In the genomic region with DNA sequence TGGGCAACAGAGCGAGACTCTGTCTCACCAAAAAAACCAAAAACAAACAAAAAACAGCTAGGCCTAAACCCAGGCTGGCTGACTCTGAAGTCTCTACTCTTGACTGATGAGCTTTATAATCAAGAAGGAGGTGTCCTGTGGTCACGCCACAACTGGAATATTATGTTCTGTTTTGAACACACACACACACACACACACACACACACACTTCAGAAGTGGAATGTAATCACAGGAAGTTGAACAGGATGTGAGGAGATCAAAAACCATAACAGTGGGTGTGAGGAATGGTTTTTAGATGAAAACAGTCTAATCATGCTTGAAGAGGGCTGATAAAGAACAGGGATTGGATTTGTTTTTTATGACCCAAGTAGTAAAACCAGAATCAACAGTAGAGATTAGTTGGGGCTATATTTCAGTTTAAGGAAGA, we compare ENCODE assay signal across 11 cellular contexts. TPM values are rescaled to one million over a fixed set of nuclear protein-coding genes. Genes with fewer than 3 reads are reported as not detected.
DNase-seq lines count a peak whose midpoint lies in the region; ATAC-seq and TF ChIP-seq lines count a peak whose summit lies in the region.
"Had no signal": no experiment of that assay in that cellular context is flagged by ENCODE, and none has a peak within 500 bp of the region (broad histone marks: within the 10 kb centered on the region; RNA-seq: fewer than 3 reads in every experiment).

No MANE protein-coding gene starts in this region.

- intact Hi-C loops in mammary epithelial cell (cut with micrococcal nuclease) = no loop called here
- intact Hi-C loops in MCF 10A (cut with micrococcal nuclease) = no loop called here

- ATAC-seq in stimulated activated naive CD8-positive, alpha-beta T cell treated with anti-CD3 and anti-CD28 coated beads, Interleukin-15, amount 100 ng/mL, for 72 hours = peak; percentile 65

- no peaks in the 10 kb centered on the region for H3K79me2 ChIP-seq in mammary epithelial cell (ENCODE audit: insufficient read depth, low read length)

- no peaks in the 10 kb centered on the region for H3K9me3 ChIP-seq in mammary epithelial cell (replicated peaks; ENCODE audit: insufficient read depth, low read length)
- H3K9me3 ChIP-seq: neutrophil had no signal

- H3K4me1 ChIP-seq in mammary epithelial cell (ENCODE audit: insufficient read depth, low read length) = peaks cover 19% of the 10 kb centered on the region

- no peaks in the 10 kb centered on the region for H4K20me1 ChIP-seq in mammary epithelial cell (ENCODE audit: insufficient read depth, low read length)

- TF ChIP-seq CTCF in mammary epithelial cell (conservative IDR thresholded peaks at IDR 0.05 in 1 of 2, IDR thresholded peaks at IDR 0.05 in 1 of 2; ENCODE audit: extremely low read depth in 1 of 2, insufficient read depth in 1 of 2, low read depth in 1 of 2, low read length in 2 of 2) (no peak), MCF 10A (IDR thresholded peaks at IDR 0.05; ENCODE audit: unreplicated experiment) (no peak), VCaP (conservative IDR thresholded peaks at IDR 0.05) (no peak), endothelial cell (IDR thresholded peaks at IDR 0.05; ENCODE audit: unreplicated experiment) (no peak), GM13977 (IDR thresholded peaks at IDR 0.05; ENCODE audit: extremely low read depth, insufficient read depth, missing control alignments) (no peak)

- H3K27ac Mint-ChIP-seq in MCF 10A (ENCODE audit: low read depth, unreplicated experiment) (no peak overlapping the region), endothelial cell (ENCODE audit: unreplicated experiment) (peak overlapping the region; percentile 53)
- no peak overlapping the region for H3K27ac Mint-ChIP-seq in stimulated activated naive CD8-positive, alpha-beta T cell treated with anti-CD3 and anti-CD28 coated beads, Interleukin-15, amount 100 ng/mL, for 72 hours

- H3K36me3 ChIP-seq in mammary epithelial cell (ENCODE audit: insufficient read depth, low read length) = no peaks in the 10 kb centered on the region
- H3K36me3 ChIP-seq: neutrophil had no signal

- no peaks in the 10 kb centered on the region for H3K27me3 Mint-ChIP-seq in MCF 10A (ENCODE audit: insufficient read depth, unreplicated experiment)
- no peaks in the 10 kb centered on the region for H3K27me3 Mint-ChIP-seq in endothelial cell (ENCODE audit: unreplicated experiment)
- peaks cover 2% of the 10 kb centered on the region for H3K27me3 Mint-ChIP-seq in stimulated activated naive CD8-positive, alpha-beta T cell treated with anti-CD3 and anti-CD28 coated beads, Interleukin-15, amount 100 ng/mL, for 72 hours

- DNase-seq in mammary epithelial cell = peak; percentile 29
- no peak for DNase-seq in MCF 10A (ENCODE audit: unreplicated experiment)
- no peak for DNase-seq in endothelial cell (ENCODE audit: low spot score)
- DNase-seq in stimulated activated naive CD8-positive, alpha-beta T cell treated with anti-CD3 and anti-CD28 coated beads, Interleukin-15, amount 100 ng/mL, for 72 hours = peak in 1 of 2 donors; percentile 31
- no peak for DNase-seq in GM13977 (ENCODE audit: low spot score)
- no peak for DNase-seq in NCI-H526 treated with DMSO at 0.1 percent for 48 hours (lab: John Stamatoyannopoulos, UW)
- no peak for DNase-seq in OCI-M2 (lab: John Stamatoyannopoulos, UW; ENCODE audit: unreplicated experiment)
- DNase-seq: aorta, Karpas-422 had no signal

- BruUV-seq in mammary epithelial cell (replicated peaks; lab: Mats Ljungman, UMichigan) = no TSS peak
- no TSS peak for BruUV-seq in MCF 10A (replicated peaks; lab: Mats Ljungman, UMichigan)

- CTCF ChIA-PET in mammary epithelial cell (lab: Charles Lee; ENCODE audit: low non-redundant PET) (no interaction called here), MCF 10A (lab: Yijun Ruan, JAX) (interaction anchor here (0.8 kb wide), 1 partner anchor 115 kb away, joined by 6 read pairs; no protein-coding TSS in a partner anchor)

- H3K4me3 Mint-ChIP-seq in MCF 10A (ENCODE audit: unreplicated experiment) (no peak overlapping the region), endothelial cell (ENCODE audit: unreplicated experiment) (no peak overlapping the region)
- peak overlapping the region; percentile 20 to 35 for H3K4me3 Mint-ChIP-seq in stimulated activated naive CD8-positive, alpha-beta T cell treated with anti-CD3 and anti-CD28 coated beads, Interleukin-15, amount 100 ng/mL, for 72 hours

- no peak overlapping the region for H3K4me2 ChIP-seq in mammary epithelial cell (ENCODE audit: insufficient read depth, low read depth, low read length)

- in situ Hi-C loops in mammary epithelial cell (cut with MboI; ENCODE audit: low sequenced_read_pairs in 2 of 2) (no loop called here), GM13977 (cut with MboI; ENCODE audit: low pct_unique_long_range_greater_than_20kb, low sequenced_read_pairs, unreplicated experiment) (no loop called here)

- dilution Hi-C loops in mammary epithelial cell (cut with HindIII; ENCODE audit: low sequenced_read_pairs) = no loop called here

- H3K9ac ChIP-seq in mammary epithelial cell (ENCODE audit: insufficient read depth, low read length) = no peak overlapping the region

- peaks cover 20% of the 10 kb centered on the region for H3K4me1 Mint-ChIP-seq in MCF 10A (ENCODE audit: insufficient read depth, unreplicated experiment)
- H3K4me1 Mint-ChIP-seq in endothelial cell (ENCODE audit: unreplicated experiment) = peaks cover 50% of the 10 kb centered on the region
- peaks cover 83% of the 10 kb centered on the region for H3K4me1 Mint-ChIP-seq in stimulated activated naive CD8-positive, alpha-beta T cell treated with anti-CD3 and anti-CD28 coated beads, Interleukin-15, amount 100 ng/mL, for 72 hours

- no peak overlapping the region for H3K4me3 ChIP-seq in mammary epithelial cell (replicated peaks in 1 of 3; ENCODE audit: insufficient read depth in 1 of 3, low read depth in 2 of 3, low read length in 3 of 3)

- H3K27ac ChIP-seq in mammary epithelial cell (ENCODE audit: insufficient read depth, low read depth, low read length) (no peak overlapping the region), VCaP (peak overlapping the region; percentile 38; the same call in 1 of the 2 replicates)
- H3K27ac ChIP-seq: neutrophil had no signal

- POLR2A ChIA-PET in MCF 10A (lab: Yijun Ruan, JAX) = no interaction called here

- H3K27me3 ChIP-seq in mammary epithelial cell (ENCODE audit: insufficient read depth, low read length) = no peaks in the 10 kb centered on the region
- H3K27me3 ChIP-seq: neutrophil had no signal

- peaks cover 8% of the 10 kb centered on the region for H3K9me3 Mint-ChIP-seq in MCF 10A (ENCODE audit: unreplicated experiment)
- no peaks in the 10 kb centered on the region for H3K9me3 Mint-ChIP-seq in endothelial cell (ENCODE audit: unreplicated experiment)
- peaks cover 7 to 14% of the 10 kb centered on the region in 2 donors for H3K9me3 Mint-ChIP-seq in stimulated activated naive CD8-positive, alpha-beta T cell treated with anti-CD3 and anti-CD28 coated beads, Interleukin-15, amount 100 ng/mL, for 72 hours

- WGBS in mammary epithelial cell (ENCODE audit: low coverage, missing lambda C conversion rate) = 100% methylated on average over 2 of the region's 2 CpGs

- H3K36me3 Mint-ChIP-seq in MCF 10A (ENCODE audit: insufficient read depth, unreplicated experiment) = no peaks in the 10 kb centered on the region
- H3K36me3 Mint-ChIP-seq in endothelial cell (ENCODE audit: low read depth, unreplicated experiment) = no peaks in the 10 kb centered on the region

- H2AFZ ChIP-seq in mammary epithelial cell (ENCODE audit: low read depth, low read length) = peak overlapping the region; percentile 74

RNA-seq across cellular contexts. Expression of a gene that starts 51.1 kb away (rescaled TPM):
- total RNA-seq in mammary epithelial cell = under 1 TPM in 1 of 2 donors, not detected in 1; 0.66 TPM
- polyA plus RNA-seq in mammary epithelial cell = not detected
- not detected for polyA minus RNA-seq in mammary epithelial cell
- 13.8 and 22.0 TPM in 2 replicates for total RNA-seq in MCF 10A (2022)
- total RNA-seq in endothelial cell (ENCODE audit: unreplicated experiment) = not detected

Comparison
In these comparisons a context has a peak if more than half of its experiments do, and no peak if none do; other contexts are left out.
1. H3K4me3 Mint-ChIP-seq: peak in stimulated activated naive CD8-positive, alpha-beta T cell treated with anti-CD3 and anti-CD28 coated beads, Interleukin-15, amount 100 ng/mL, for 72 hours (2 of 2); none in MCF 10A (single experiment) and endothelial cell (single experiment).